8 cellular contexts compared by ENCODE assay signal in genomic region chr1:113072141-113072756, GRCh38. TPM values are rescaled to one million over a fixed set of nuclear protein-coding genes. Genes with fewer than 3 reads are reported as not detected.
DNase-seq lines count a peak whose midpoint lies in the region; ATAC-seq, FAIRE-seq and TF ChIP-seq lines count a peak whose summit lies in the region.

No MANE protein-coding gene starts in this region.

- POLR2A ChIA-PET in GM12878 (lab: Charles Lee), result interaction anchor here (0.5 to 1.5 kb wide), 12 partner anchors 9 to 1586 kb away, joined by 3 to 8 read pairs (median 3); partner anchors contain the start of genes PPM1J and SLC16A1

- no TSS peak for BruUV-seq in GM12878 (replicated peaks; lab: Mats Ljungman, UMichigan)

- H3K9ac ChIP-seq in GM12878 (ENCODE audit: control insufficient read depth, insufficient read depth, low read length), result peak overlapping the region; percentile 90

- H3K79me2 ChIP-seq in GM12878 (ENCODE audit: control insufficient read depth, insufficient read depth, low read length), result peaks cover 21% of the 10 kb centered on the region

- no peaks in the 10 kb centered on the region for H3K9me3 ChIP-seq in left ventricle myocardium inferior (replicated peaks)
- H3K9me3 ChIP-seq in GM12878 (replicated peaks; ENCODE audit: control insufficient read depth, insufficient read depth, low read length), result no peaks in the 10 kb centered on the region
- no peaks in the 10 kb centered on the region for H3K9me3 ChIP-seq in lung (ENCODE audit: control insufficient read depth in 2 of 2, insufficient read depth in 1 of 2, low read length in 1 of 2)
- no peaks in the 10 kb centered on the region for H3K9me3 ChIP-seq in uterus

- no peak for FAIRE-seq in GM12878 (lab: Jason Lieb, UNC)

- H3K27me3 ChIP-seq in left ventricle myocardium inferior (ENCODE audit: low read depth), result no peaks in the 10 kb centered on the region
- H3K27me3 ChIP-seq in GM12878 (replicated peaks in 1 of 2; ENCODE audit: control insufficient read depth in 2 of 2, insufficient read depth in 2 of 2, low read length in 1 of 2), result no peaks in the 10 kb centered on the region
- H3K27me3 ChIP-seq in lung (ENCODE audit: control insufficient read depth, insufficient read depth), result no peaks in the 10 kb centered on the region
- no peaks in the 10 kb centered on the region for H3K27me3 ChIP-seq in uterus

- H3K4me1 ChIP-seq in left ventricle myocardium inferior (peaks cover 53% of the 10 kb centered on the region), GM12878 (ENCODE audit: control insufficient read depth, insufficient read depth, low read length) (peaks cover 4% of the 10 kb centered on the region; the same call in 1 of the 2 replicates), lung (ENCODE audit: control insufficient read depth in 2 of 2, insufficient read depth in 2 of 2, low read length in 2 of 2) (no peaks in the 10 kb centered on the region), uterus (no peaks in the 10 kb centered on the region)

- SMC1A ChIA-PET in GM12878 (lab: Charles Lee; ENCODE audit: uncharacterized antibody, unreplicated experiment), result interaction anchor here (0.7 to 3.1 kb wide), 28 partner anchors 13 to 798 kb away, joined by 3 to 27 read pairs (median 4); partner anchors contain the start of genes PPM1J and SLC16A1

- H3K27ac ChIP-seq in left ventricle myocardium inferior (replicated peaks) (peak overlapping the region; percentile 93), GM12878 (ENCODE audit: control insufficient read depth, insufficient read depth) (0 out of 2 replicates have a peak overlapping the region, but pooled peaks have one; percentile 85), lung (ENCODE audit: low read depth in 1 of 2, low read length in 1 of 2) (peak overlapping the region; percentile 82 to 90), uterus (peak overlapping the region; percentile 89)

- RAD21 ChIA-PET in GM12878 (lab: Charles Lee; ENCODE audit: unreplicated experiment), result interaction anchor here (0.7 to 2.3 kb wide), 28 partner anchors 13 to 681 kb away, joined by 3 to 27 read pairs (median 5); partner anchors contain the start of genes PPM1J and SLC16A1

- no peaks in the 10 kb centered on the region for H4K20me1 ChIP-seq in GM12878 (ENCODE audit: control insufficient read depth, insufficient read depth)

- intact Hi-C loops in left ventricle myocardium inferior (cut with micrococcal nuclease) (no loop called here), cardiac septum (cut with DNase I) (loop anchor here (2.0 kb wide), 1 partner anchor 355 kb away; no protein-coding TSS in a partner anchor), GM12878 (cut with micrococcal nuclease; ENCODE audit: unreplicated experiment) (loop anchor here (2.0 to 10.0 kb wide), 3 partner anchors 63 to 607 kb away; no protein-coding TSS in a partner anchor), uterus (cut with DNase I; ENCODE audit: low total_unique reads) (no loop called here)

- 56% methylated on average over 6 of the region's 6 CpGs for WGBS in GM12878 (ENCODE audit: insufficient coverage, insufficient replicate concordance, low lambda C conversion rate, missing lambda C conversion rate)
- WGBS in lung, 2 donors, result 43 to 56% methylated on average over 6 of the region's 6 CpGs

- no peak for DNase-seq in left ventricle myocardium inferior
- no peak for DNase-seq in cardiac septum (ENCODE audit: low spot score)
- DNase-seq in GM12878 (ENCODE audit: low read depth, low spot score), result no peak
- no peak for DNase-seq in lung (ENCODE audit: low spot score)
- no peak for DNase-seq in uterus
- no peak for DNase-seq in hypothalamus (lab: John Stamatoyannopoulos, UW)
- DNase-seq in pons (ENCODE audit: low spot score), result no peak
- DNase-seq in HCEC 1CT, result no peak

- TF ChIP-seq CTCF in left ventricle myocardium inferior (IDR thresholded peaks at IDR 0.05; ENCODE audit: borderline replicate concordance) (no peak), GM12878 (IDR thresholded peaks at IDR 0.05 in 2 of 3, conservative IDR thresholded peaks at IDR 0.05 in 1 of 3; ENCODE audit: control insufficient read depth in 2 of 3, extremely low read depth in 1 of 3, insufficient read depth in 1 of 3, low read depth in 3 of 3, low read length in 3 of 3) (peak in 1 of 3 experiments; percentile 67; a peak in 2 of 6 replicates), lung (IDR thresholded peaks at IDR 0.05; ENCODE audit: control extremely low read depth, extremely low read depth) (peak; percentile 24), uterus (IDR thresholded peaks at IDR 0.05) (no peak)

- TF ChIP-seq EP300 in GM12878 (IDR thresholded peaks at IDR 0.05; ENCODE audit: borderline replicate concordance in 1 of 2, control insufficient read depth in 1 of 2, low read depth in 2 of 2, low read length in 2 of 2), result no peak

- peak; percentile 42; the same call in 1 of the 2 replicates for TF ChIP-seq RAD21 in GM12878 (IDR thresholded peaks at IDR 0.05; ENCODE audit: insufficient read depth, low read depth, low read length)

- peak overlapping the region; percentile 77 for H3K4me3 ChIP-seq in left ventricle myocardium inferior
- H3K4me3 ChIP-seq in GM12878, result peak overlapping the region; percentile 91
- H3K4me3 ChIP-seq in lung, result peak overlapping the region; percentile 31
- H3K4me3 ChIP-seq in uterus, result peak overlapping the region; percentile 80 to 95

- CTCF ChIA-PET in GM12878 (lab: Yijun Ruan, JAX), result interaction anchor here (0.7 to 3.7 kb wide), 85 partner anchors 11 to 714 kb away, joined by 3 to 100 read pairs (median 5); partner anchors contain the start of genes PPM1J and SLC16A1

- peak overlapping the region; percentile 99 for H2AFZ ChIP-seq in GM12878 (ENCODE audit: control insufficient read depth, low read depth, low read length)

- H3K36me3 ChIP-seq in left ventricle myocardium inferior, result peaks cover 8% of the 10 kb centered on the region
- H3K36me3 ChIP-seq in GM12878 (ENCODE audit: control insufficient read depth in 2 of 2, insufficient read depth in 2 of 2, low read length in 1 of 2), result no peaks in the 10 kb centered on the region
- H3K36me3 ChIP-seq in lung (ENCODE audit: control insufficient read depth in 2 of 2, insufficient read depth in 2 of 2, low read length in 2 of 2), result no peaks in the 10 kb centered on the region
- H3K36me3 ChIP-seq in uterus, result no peaks in the 10 kb centered on the region

- no peak for TF ChIP-seq POLR2A in GM12878 (IDR thresholded peaks at IDR 0.05; ENCODE audit: low read depth, low read length)
- no peak for TF ChIP-seq POLR2A in uterus (IDR thresholded peaks at IDR 0.05)

- ATAC-seq in GM12878 (no peak), lung (ENCODE audit: insufficient read depth, low FRiP score) (no peak)

- in situ Hi-C loops in GM12878 (cut with MboI), result no loop called here

- H3K4me2 ChIP-seq in GM12878 (ENCODE audit: control insufficient read depth, insufficient read depth), result peak overlapping the region; percentile 94

TF ChIP-seq in GM12878, 131 proteins besides CTCF, POLR2A, EP300 and RAD21 (continues in another document):
- TF ChIP-seq POU2F2 (IDR thresholded peaks at IDR 0.05; ENCODE audit: borderline replicate concordance, low read depth, low read length), result peak; percentile 98; the same call in 2 of the 3 replicates

RNA-seq across cellular contexts. Expression of gene LRIG2, which starts 0.7 kb away (rescaled TPM):
- total RNA-seq in left ventricle myocardium inferior (6.3 TPM), cardiac septum (11.5 TPM), GM12878 (2014; rRNA removed) (8.4 and 8.5 TPM in 2 replicates), GM12878 (2014; rRNA removed; fragmentation: Illumina TruSeq; extraction: Trizol) (6.7 and 7.7 TPM in 2 replicates), GM12878 (2021) (4.3 and 7.6 TPM in 2 replicates), lung (10 to 100 TPM; 12.5 to 33.6 TPM), uterus (10 to 100 TPM in 3 of 4 donors, 1 to 10 TPM in 1; 7.2 to 55.8 (median 26.5) TPM)
- 78.4 and 80.4 TPM in 2 replicates for total RNA-seq in GM12878 (2013; cell fraction: nucleolus; rRNA removed)
- polyA plus RNA-seq in GM12878 (2011; ENCODE audit: low read depth), result 4.2 TPM
- polyA plus RNA-seq in GM12878 (2011; rRNA removed) (11.8 and 13.9 TPM in 2 replicates), GM12878 (2014; fragmentation: Illumina TruSeq; extraction: Trizol) (5.3 and 6.0 TPM in 2 replicates), GM12878 (2014; fragmentation: Nextera tagmentation; extraction: Ambion mirVana) (1 to 10 TPM in 1 of 2 experiments, under 1 TPM in 1; 0.77 to 1.3 TPM), GM12878 (2014; rRNA removed) (4.9 and 5.2 TPM in 2 replicates), GM12878 (2016; fragmentation: Nextera tagmentation; extraction: Ambion mirVana) (1 to 10 TPM; 4.6 TPM), lung (1 to 10 TPM; 2.9 to 4.1 TPM)
- polyA plus RNA-seq in GM12878 (2011; cell fraction: cytosol; rRNA removed), result 7.8 and 10.1 TPM in 2 replicates
- 10.9 and 14.3 TPM in 2 replicates for polyA plus RNA-seq in GM12878 (2011; cell fraction: nucleus; rRNA removed)
- polyA plus RNA-seq in GM12878 (2012), result 4.3 and 4.9 TPM in 2 replicates
- polyA minus RNA-seq in GM12878 (2011; rRNA and poly(A)+ RNA removed), result 21.4 and 24.0 TPM in 2 replicates
- polyA minus RNA-seq in GM12878 (2011; cell fraction: cytosol; rRNA and poly(A)+ RNA removed), result 3.5 and 7.3 TPM in 2 replicates
- 10.3 and 11.5 TPM in 2 replicates for polyA minus RNA-seq in GM12878 (2011; cell fraction: nucleus; rRNA and poly(A)+ RNA removed)

Comparison
In these comparisons a context has a peak if more than half of its experiments do, and no peak if none do; other contexts are left out.
1. intact Hi-C loops: an anchor here in cardiac septum (2.0 kb wide) and GM12878 (2.0 to 10.0 kb wide); none called in left ventricle myocardium inferior and uterus.
2. H3K4me3 ChIP-seq: peak in every context shown above with its lines; median percentile 91 in GM12878; 88 in uterus; 77 in left ventricle myocardium inferior; 31 in lung.